In genomic region chr21:43572443-43572842, GRCh38 we compare ENCODE assay signal across 24 cellular contexts.
DNase-seq lines count a peak whose midpoint lies in the region; ATAC-seq, FAIRE-seq and TF ChIP-seq lines count a peak whose summit lies in the region.
"Had no signal": no experiment of that assay in that cellular context is flagged by ENCODE, and none has a peak within 500 bp of the region (broad histone marks: within the 10 kb centered on the region; RNA-seq: fewer than 3 reads in every experiment).

No MANE protein-coding gene starts in this region.

- H3K36me3 ChIP-seq in neuronal stem cell (replicated peaks in 1 of 2; ENCODE audit: control insufficient read depth in 2 of 2, insufficient read depth in 2 of 2, low read length in 2 of 2) = no peaks in the 10 kb centered on the region
- H3K36me3 ChIP-seq in right lobe of liver = no peaks in the 10 kb centered on the region
- H3K36me3 ChIP-seq: HAP-1 had no signal

- no peaks in the 10 kb centered on the region for H3K9me3 ChIP-seq in A549
- H3K9me3 ChIP-seq in neuronal stem cell (replicated peaks in 1 of 2; ENCODE audit: control insufficient read depth in 2 of 2, insufficient read depth in 1 of 2, low read depth in 1 of 2, low read length in 2 of 2) = no peaks in the 10 kb centered on the region
- H3K9me3 ChIP-seq in right lobe of liver = no peaks in the 10 kb centered on the region
- H3K9me3 ChIP-seq: HAP-1, SK-N-SH had no signal

- no peak overlapping the region for H3K14ac ChIP-seq in neuronal stem cell (ENCODE audit: low read length)

- WGBS in A549 (ENCODE audit: missing lambda C conversion rate) = 82% methylated on average over 5 of the region's 5 CpGs
- WGBS in neuronal stem cell (ENCODE audit: extremely low coverage in 2 of 2, insufficient read length in 2 of 2, insufficient replicate concordance in 1 of 2), 2 donors = no CpG with 5 or more reads among the region's 5 CpGs
- 68% methylated on average over 3 of the region's 5 CpGs for WGBS in right lobe of liver (ENCODE audit: insufficient coverage, low coverage, low lambda C conversion rate, missing lambda C conversion rate)

- no peak overlapping the region for H4K8ac ChIP-seq in neuronal stem cell (ENCODE audit: low read depth, low read length)

- no peak overlapping the region for H2AK5ac ChIP-seq in neuronal stem cell (ENCODE audit: low read depth, low read length)

- CTCF ChIA-PET in A549 (lab: Yijun Ruan, JAX) = no interaction called here

- H3K18ac ChIP-seq in neuronal stem cell (ENCODE audit: low read length) = no peak overlapping the region

- POLR2A ChIA-PET in A549 (lab: Yijun Ruan, JAX) = no interaction called here

- H3K4me2 ChIP-seq in A549 (no peak overlapping the region), neuronal stem cell (ENCODE audit: insufficient read depth, low read length, poor library complexity, severe bottlenecking) (no peak overlapping the region)
- H3K4me2 ChIP-seq: SK-N-SH had no signal

- no peak overlapping the region for H4K91ac ChIP-seq in neuronal stem cell (ENCODE audit: low read depth, low read length, poor library complexity)

- H3K4me3 Mint-ChIP-seq in dendritic cell treated with granulocyte-macrophage colony-stimulating factor and Interleukin-4, amounts not matched to agents 40 ng/mL and 50 ng/mL, for 4 days = no peak overlapping the region
- H3K4me3 Mint-ChIP-seq: CD8-positive, alpha-beta T cell had no signal

- intact Hi-C loops in dendritic cell treated with granulocyte-macrophage colony-stimulating factor and Interleukin-4, amounts not matched to agents 40 ng/mL and 50 ng/mL, for 4 days (cut with micrococcal nuclease) = no loop called here
- intact Hi-C loops in right lobe of liver (cut with DNase I) = no loop called here

- H3K4me3 ChIP-seq in A549 (no peak overlapping the region), neuronal stem cell (ENCODE audit: low read length in 2 of 2) (no peak overlapping the region), right lobe of liver (no peak overlapping the region)
- H3K4me3 ChIP-seq: GM12878, HAP-1, K562 had no signal

- no peak for FAIRE-seq in A549 (lab: Jason Lieb, UNC)
- FAIRE-seq: GM12878, HepG2, K562 had no signal

- no peak overlapping the region for H3K23ac ChIP-seq in neuronal stem cell (ENCODE audit: low read depth, low read length, poor library complexity)

- TF ChIP-seq CTCF in A549 (IDR thresholded peaks at IDR 0.05) (no peak), right lobe of liver (IDR thresholded peaks at IDR 0.05) (no peak)

- H2BK120ac ChIP-seq in neuronal stem cell (ENCODE audit: low read depth, low read length) = no peak overlapping the region

- peak overlapping the region; percentile 47 for H3K27ac Mint-ChIP-seq in dendritic cell treated with granulocyte-macrophage colony-stimulating factor and Interleukin-4, amounts not matched to agents 40 ng/mL and 50 ng/mL, for 4 days
- H3K27ac Mint-ChIP-seq: CD8-positive, alpha-beta T cell had no signal

- TF ChIP-seq POLR2A in A549 (IDR thresholded peaks at IDR 0.05; ENCODE audit: low read length) = no peak
- no peak for TF ChIP-seq POLR2A in right lobe of liver (IDR thresholded peaks at IDR 0.05)

- peaks cover 28% of the 10 kb centered on the region for H3K4me1 Mint-ChIP-seq in dendritic cell treated with granulocyte-macrophage colony-stimulating factor and Interleukin-4, amounts not matched to agents 40 ng/mL and 50 ng/mL, for 4 days (ENCODE audit: low read depth)

- H2AFZ ChIP-seq in neuronal stem cell (ENCODE audit: low read length) = no peak overlapping the region

- DNase-seq in A549 (ENCODE audit: low read depth in 1 of 2, low spot score in 1 of 2) = no peak
- peak; percentile 64 for DNase-seq in LHCN-M2 (ENCODE audit: low read depth)
- DNase-seq in neuronal stem cell (ENCODE audit: low spot score) = no peak
- DNase-seq in NCI-H1105 (lab: John Stamatoyannopoulos, UW) = no peak
- no peak for DNase-seq in right lobe of liver
- no peak for DNase-seq in iPS-NIHi7 (ENCODE audit: extremely low spot score)
- DNase-seq: AML-193; C1 segment of cervical spinal cord; CD8-positive, alpha-beta T cell; DND-41; MM.1S; NCI-H1048; NCI-H1694; NCI-H2081; NCI-H82; PC-3; SHP77 treated with DMSO at 0.1 percent for 48 hours; SK-N-SH had no signal

- peaks cover 6% of the 10 kb centered on the region for H3K27me3 Mint-ChIP-seq in dendritic cell treated with granulocyte-macrophage colony-stimulating factor and Interleukin-4, amounts not matched to agents 40 ng/mL and 50 ng/mL, for 4 days

- no peaks in the 10 kb centered on the region for H3K9me3 Mint-ChIP-seq in dendritic cell treated with granulocyte-macrophage colony-stimulating factor and Interleukin-4, amounts not matched to agents 40 ng/mL and 50 ng/mL, for 4 days
- H3K9me3 Mint-ChIP-seq: CD8-positive, alpha-beta T cell had no signal

- no peaks in the 10 kb centered on the region for H3K4me1 ChIP-seq in A549
- H3K4me1 ChIP-seq in neuronal stem cell (ENCODE audit: control insufficient read depth in 2 of 2, insufficient read depth in 1 of 2, low read depth in 1 of 2, low read length in 2 of 2) = peaks cover 3 to 4% of the 10 kb centered on the region in 2 donors
- H3K4me1 ChIP-seq in right lobe of liver = no peaks in the 10 kb centered on the region
- H3K4me1 ChIP-seq: HAP-1 had no signal

- H3K27ac ChIP-seq in A549 (peak overlapping the region; percentile 30 to 70; a peak in 3 of 6 replicates), neuronal stem cell (replicated peaks; ENCODE audit: low read length) (no peak overlapping the region), right lobe of liver (no peak overlapping the region)
- H3K27ac ChIP-seq: RWPE1 had no signal

- no peak overlapping the region for H3K4ac ChIP-seq in neuronal stem cell (ENCODE audit: low read length)

- no peak for TF ChIP-seq RAD21 in A549 (conservative IDR thresholded peaks at IDR 0.05 in 1 of 2, IDR thresholded peaks at IDR 0.05 in 1 of 2)

- no peaks in the 10 kb centered on the region for H3K79me1 ChIP-seq in neuronal stem cell (ENCODE audit: low read depth, low read length)

- H2BK15ac ChIP-seq in neuronal stem cell (ENCODE audit: low read length) = no peak overlapping the region

- no peak for TF ChIP-seq EP300 in A549 (IDR thresholded peaks at IDR 0.05)

- H3K36me3 Mint-ChIP-seq in dendritic cell treated with granulocyte-macrophage colony-stimulating factor and Interleukin-4, amounts not matched to agents 40 ng/mL and 50 ng/mL, for 4 days (ENCODE audit: low read depth) = no peaks in the 10 kb centered on the region
- H3K36me3 Mint-ChIP-seq: CD8-positive, alpha-beta T cell had no signal

- no peak overlapping the region for H2BK12ac ChIP-seq in neuronal stem cell (ENCODE audit: low read length)

- no peak for ATAC-seq in A549
- no peak for ATAC-seq in right lobe of liver
- ATAC-seq: CD8-positive, alpha-beta T cell; GM12878; K562; PC-3 had no signal

- H3K9ac ChIP-seq in neuronal stem cell (ENCODE audit: low read depth, low read length, poor library complexity) = no peak overlapping the region
- H3K9ac ChIP-seq: SK-N-SH had no signal

- H3K27me3 ChIP-seq in neuronal stem cell (ENCODE audit: control insufficient read depth in 3 of 3, insufficient read depth in 3 of 3, low read depth in 1 of 3, low read length in 3 of 3) = no peaks in the 10 kb centered on the region
- no peaks in the 10 kb centered on the region for H3K27me3 ChIP-seq in right lobe of liver

- peak overlapping the region; percentile 1 for H2BK5ac ChIP-seq in neuronal stem cell (ENCODE audit: low read length)

TF ChIP-seq in A549, 52 proteins besides CTCF, POLR2A, EP300 and RAD21:
- TF ChIP-seq HOXB5 (CRISPR knock-in tag; IDR thresholded peaks at IDR 0.05) (no peak), RFX5 (IDR thresholded peaks at IDR 0.05) (no peak), BHLHE40 (IDR thresholded peaks at IDR 0.05; ENCODE audit: low read depth, low read length) (no peak), ZNF302 (CRISPR knock-in tag; IDR thresholded peaks at IDR 0.05) (no peak), ESRRA (IDR thresholded peaks at IDR 0.05; ENCODE audit: borderline replicate concordance, low read length) (no peak), CBX8 (IDR thresholded peaks at IDR 0.05) (no peak), ATOH8 (CRISPR knock-in tag; IDR thresholded peaks at IDR 0.05; ENCODE audit: low read depth) (no peak), MAZ (IDR thresholded peaks at IDR 0.05; ENCODE audit: borderline replicate concordance, low read depth, low read length) (no peak), FOSB (CRISPR knock-in tag; IDR thresholded peaks at IDR 0.05) (no peak), CHD2 (IDR thresholded peaks at IDR 0.05; ENCODE audit: low read length, partially characterized antibody) (no peak), FOXS1 (CRISPR knock-in tag; IDR thresholded peaks at IDR 0.05) (no peak), ZFP36 (IDR thresholded peaks at IDR 0.05; ENCODE audit: borderline replicate concordance, partially characterized antibody) (no peak), NR3C1 (IDR thresholded peaks at IDR 0.05) (no peak), ELK1 (IDR thresholded peaks at IDR 0.05; ENCODE audit: low read depth, low read length) (no peak), CEBPB (IDR thresholded peaks at IDR 0.05) (no peak)

Comparison
In these comparisons a context has a peak if more than half of its experiments do, and no peak if none do; other contexts are left out.
1. H3K27ac ChIP-seq: peak in A549 (2 of 2); none in neuronal stem cell (single experiment) and right lobe of liver (0 of 3).